ENCODE assay signal across 17 cellular contexts in genomic region chr1:233439721-233440120, GRCh38.
"Had no signal": no experiment of that assay in that cellular context is flagged by ENCODE, and none has a peak within 500 bp of the region (broad histone marks: within the 10 kb centered on the region; RNA-seq: fewer than 3 reads in every experiment).

No MANE protein-coding gene starts in this region.

- ATAC-seq: effector memory CD8-positive, alpha-beta T cell; heart right ventricle; left cardiac atrium; lower lobe of right lung; natural killer cell; right cardiac atrium; stimulated activated effector memory CD8-positive, alpha-beta T cell treated with anti-CD3 and anti-CD28 coated beads, Interleukin-12 subunit alpha, Interleukin-12 subunit beta, amount 100 ng/mL, for 72 hours had no signal

- H3K27me3 ChIP-seq: neural progenitor cell, ovary had no signal

- H3K4me1 ChIP-seq: left ventricle myocardium inferior, lower lobe of right lung, transverse colon had no signal

- H3K27ac ChIP-seq: esophagus squamous epithelium, heart right ventricle, left ventricle myocardium inferior, lower lobe of right lung, neural progenitor cell, ovary, thoracic aorta, transverse colon had no signal

- H3K4me2 ChIP-seq: neural progenitor cell had no signal

- H2AFZ ChIP-seq: neural progenitor cell had no signal

- H3K4me3 ChIP-seq: esophagus squamous epithelium, heart right ventricle, left ventricle myocardium inferior, lower lobe of right lung, neural progenitor cell, ovary, thoracic aorta, transverse colon had no signal

- H3K9ac ChIP-seq: neural progenitor cell had no signal

- H3K9me3 ChIP-seq: esophagus squamous epithelium, heart right ventricle, left ventricle myocardium inferior, lower lobe of right lung, ovary, thoracic aorta, transverse colon had no signal

- H3K36me3 ChIP-seq: esophagus squamous epithelium, heart right ventricle, left ventricle myocardium inferior, lower lobe of right lung, neural progenitor cell, ovary, thoracic aorta, transverse colon had no signal

- DNase-seq: cerebellar nuclear complex; effector memory CD8-positive, alpha-beta T cell; esophagus squamous epithelium; heart right ventricle; left cardiac atrium; left ventricle myocardium inferior; lower lobe of right lung; natural killer cell; nucleus accumbens; ovary; right cardiac atrium; stimulated activated CD4-positive, alpha-beta T cell treated with anti-CD3 and anti-CD28 coated beads, Interleukin-4, amount 100 ng/mL, for 1 hour; stimulated activated CD8-positive, alpha-beta memory T cell treated with anti-CD3 and anti-CD28 coated beads, Interleukin-4, amount 100 ng/mL, for 48 hours; transverse colon had no signal
